5 cellular contexts compared by ENCODE assay signal in the genomic region with DNA sequence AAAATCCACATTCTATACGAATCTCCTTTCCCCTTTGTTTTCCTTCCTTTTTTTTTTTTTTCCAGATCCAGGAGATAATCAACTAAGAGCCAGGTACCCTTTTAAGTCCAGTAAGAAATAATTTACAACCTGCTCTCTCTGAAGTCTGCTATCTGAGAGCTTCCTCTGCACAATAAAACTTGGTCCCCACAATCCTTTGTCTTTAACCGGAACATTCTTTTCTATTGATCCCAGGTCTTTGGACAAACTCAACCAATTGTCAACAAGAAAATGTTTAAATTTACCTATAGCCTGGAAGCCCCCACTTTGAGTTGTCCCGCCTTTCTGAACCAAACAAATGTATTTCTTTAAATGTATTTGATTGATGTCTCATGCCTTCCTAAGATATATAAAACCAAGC. TPM values are rescaled to one million over a fixed set of nuclear protein-coding genes. Genes with fewer than 3 reads are reported as not detected.
"Had no signal": no experiment of that assay in that cellular context is flagged by ENCODE, and none has a peak within 500 bp of the region (broad histone marks: within the 10 kb centered on the region; RNA-seq: fewer than 3 reads in every experiment).

No MANE protein-coding gene starts in this region.

RNA-seq across cellular contexts. Expression of a gene that starts 35.4 kb away (rescaled TPM):
- total RNA-seq: activated CD4-positive, alpha-beta memory T cell treated with anti-CD3 and anti-CD28 coated beads, Interleukin-2, amount 10 ng/mL, durations not matched to agents 7 days and 5 days; activated CD4-positive, alpha-beta T cell treated with anti-CD3 and anti-CD28 coated beads, Interleukin-2, amount 10 ng/mL, durations not matched to agents 7 days and 5 days; ascending aorta; esophagus muscularis mucosa; T-helper 2 cell treated with Interferon-gamma antibody and Interleukin-4, amounts not matched to agents 100 ng/mL and 5 ng/mL, for 36 hours had no signal
